ENCODE assay signal across 8 cellular contexts in genomic region chrX:103919336-103919682, GRCh38. TPM values are rescaled to one million over a fixed set of nuclear protein-coding genes. Genes with fewer than 3 reads are reported as not detected.
DNase-seq lines count a peak whose midpoint lies in the region; ATAC-seq, FAIRE-seq and TF ChIP-seq lines count a peak whose summit lies in the region.

No MANE protein-coding gene starts in this region.

- DNase-seq in Ammon's horn (ENCODE audit: low spot score) (peak; percentile 8), NCI-H2196 (lab: John Stamatoyannopoulos, UW; ENCODE audit: unreplicated experiment) (peak; percentile 30), glomerular visceral epithelial cell (ENCODE audit: extremely low spot score) (peak; percentile 46), pancreas (no peak), ecto neural progenitor cell (ENCODE audit: low spot score) (no peak)

- peak overlapping the region; percentile 92 for H3K27ac Mint-ChIP-seq in activated T-helper 17 cell treated with anti-CD3 and anti-CD28 coated beads, Interleukin-2, amount 50 U/mL, for 72 hours

- intact Hi-C loops in pancreas (cut with DNase I): no loop called here

- TF ChIP-seq CTCF in pancreas (IDR thresholded peaks at IDR 0.05): peak in 1 of 4 donors; percentile 16

- H3K4me3 ChIP-seq in pancreas: peak overlapping the region in 3 of 4 donors; percentile 13 to 56 (median 44)

- FAIRE-seq in pancreas (lab: Jason Lieb, UNC): no peak

- H3K4me3 Mint-ChIP-seq in activated T-helper 17 cell treated with anti-CD3 and anti-CD28 coated beads, Interleukin-2, amount 50 U/mL, for 72 hours: peak overlapping the region; percentile 96

- H3K27me3 Mint-ChIP-seq in activated T-helper 17 cell treated with anti-CD3 and anti-CD28 coated beads, Interleukin-2, amount 50 U/mL, for 72 hours: no peaks in the 10 kb centered on the region

- peak overlapping the region in 2 of 4 donors; percentile 23 to 46 for H3K27ac ChIP-seq in pancreas

- no peaks in the 10 kb centered on the region for H3K9me3 Mint-ChIP-seq in activated T-helper 17 cell treated with anti-CD3 and anti-CD28 coated beads, Interleukin-2, amount 50 U/mL, for 72 hours

- no peaks in the 10 kb centered on the region for H3K36me3 ChIP-seq in pancreas

- peak; percentile 56 for ATAC-seq in GM18517 (IDR thresholded peaks at IDR 0.05; ENCODE audit: unreplicated experiment)
- peak; percentile 29 for ATAC-seq in HG02970 (IDR thresholded peaks at IDR 0.05; ENCODE audit: low FRiP score, unreplicated experiment)
- peak; percentile 61 for ATAC-seq in activated T-helper 17 cell treated with anti-CD3 and anti-CD28 coated beads, Interleukin-2, amount 50 U/mL, for 72 hours (replicated peaks)
- peak; percentile 53 to 79 (median 70) for ATAC-seq in pancreas

- H3K27me3 ChIP-seq in pancreas: peaks cover 0 to 10% (median 4%) of the 10 kb centered on the region in 4 donors

- peaks cover 8% of the 10 kb centered on the region for H3K4me1 Mint-ChIP-seq in activated T-helper 17 cell treated with anti-CD3 and anti-CD28 coated beads, Interleukin-2, amount 50 U/mL, for 72 hours

- 15 to 33% methylated on average over 9 of the region's 9 CpGs for WGBS in pancreas, 2 donors

- no peaks in the 10 kb centered on the region for H3K36me3 Mint-ChIP-seq in activated T-helper 17 cell treated with anti-CD3 and anti-CD28 coated beads, Interleukin-2, amount 50 U/mL, for 72 hours (ENCODE audit: low read depth)

- H3K4me1 ChIP-seq in pancreas: no peaks in the 10 kb centered on the region

- H3K9me3 ChIP-seq in pancreas: no peaks in the 10 kb centered on the region

RNA-seq across cellular contexts. Expression of gene TMSB15B, which starts 43.1 kb away (rescaled TPM):
- total RNA-seq in activated T-helper 17 cell treated with anti-CD3 and anti-CD28 coated beads, Interleukin-2, amount 50 U/mL, for 72 hours: 10 to 100 TPM in 1 of 2 donors, 1 to 10 TPM in 1; 9.0 to 11.1 TPM
- total RNA-seq in pancreas: 1 to 10 TPM in 1 of 6 donors, under 1 TPM in 5; 0.28 to 1.3 (median 0.53) TPM
- 1 to 10 TPM; 1.5 to 3.5 TPM for polyA plus RNA-seq in pancreas

Comparison
In these comparisons a context has a peak if more than half of its experiments do, and no peak if none do; other contexts are left out.
1. DNase-seq: peak in Ammon's horn (single experiment), NCI-H2196 (single experiment) and glomerular visceral epithelial cell (single experiment); none in pancreas (0 of 6) and ecto neural progenitor cell (single experiment).
2. RNA of gene TMSB15B, which starts 43.1 kb away (total RNA-seq): 9.0 to 11.1 TPM in activated T-helper 17 cell treated with anti-CD3 and anti-CD28 coated beads, Interleukin-2, amount 50 U/mL, for 72 hours; 0.28 to 1.3 TPM in pancreas; every median in the first group is over 4 times any median in the second.
3. Peak in every context shown above with its lines, with median percentiles within 50 percentile points of each other: ATAC-seq.